ENCODE assay signal across 25 cellular contexts in the genomic region with DNA sequence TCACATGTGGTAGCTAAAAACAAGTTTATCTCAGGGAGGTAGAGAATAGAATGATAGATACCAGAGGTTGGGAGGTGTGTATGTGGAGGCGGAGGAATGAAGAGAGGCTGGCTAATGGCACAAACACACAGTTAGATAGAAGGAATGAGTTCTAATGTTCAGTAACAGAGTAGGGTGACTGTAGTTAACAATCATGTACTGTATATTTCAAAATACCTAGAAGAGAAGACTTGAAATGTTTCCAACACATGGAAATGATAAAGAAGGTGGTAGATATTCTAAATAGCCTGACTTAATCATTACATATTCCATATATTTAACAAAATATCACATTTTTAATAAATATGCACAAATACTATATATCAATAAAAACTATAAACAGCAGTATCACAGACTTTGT. TPM values are rescaled to one million over a fixed set of nuclear protein-coding genes. Genes with fewer than 3 reads are reported as not detected.
"Had no signal": no experiment of that assay in that cellular context is flagged by ENCODE, and none has a peak within 500 bp of the region (broad histone marks: within the 10 kb centered on the region; RNA-seq: fewer than 3 reads in every experiment).

No MANE protein-coding gene starts in this region.

- H3K4me3 ChIP-seq: body of pancreas, MG63 had no signal

- ATAC-seq: activated T-cell treated with anti-CD3 and anti-CD28 coated beads, Interleukin-2, amount 50 U/mL, for 72 hours; body of pancreas had no signal

- H3K9me3 ChIP-seq: body of pancreas had no signal

- DNase-seq: activated CD4-positive, alpha-beta memory T cell treated with anti-CD3 and anti-CD28 coated beads, Interleukin-2, amount 10 ng/mL, durations not matched to agents 7 days and 5 days; activated CD4-positive, alpha-beta T cell treated with anti-CD3 and anti-CD28 coated beads, Interleukin-2, amount 50 U/mL, for 1 hour; activated CD4-positive, CD25-positive, alpha-beta regulatory T cell; activated CD8-positive, alpha-beta memory T cell treated with anti-CD3 and anti-CD28 coated beads, Interleukin-2, amount 50 U/mL, for 4 hours; activated gamma-delta T cell treated with Interleukin-2 at 50 U/mL for 16 hours; activated naive CD4-positive, alpha-beta T cell treated with anti-CD3 and anti-CD28 coated beads, Interleukin-2, amount 50 U/mL, for 16 hours; activated naive CD8-positive, alpha-beta T cell treated with anti-CD3 and anti-CD28 coated beads, Interleukin-2, amount 10 ng/mL, durations not matched to agents 7 days and 5 days; activated T-cell treated with anti-CD3 and anti-CD28 coated beads, Interleukin-2, amount 50 U/mL, for 72 hours; aorta; body of pancreas; central memory CD4-positive, alpha-beta T cell; MG63; MV-4-11; NCI-H1092 treated with DMSO at 0.1 percent for 48 hours; NCI-H1417 treated with DMSO at 0.1 percent for 48 hours; NCI-H1694 treated with DMSO at 0.1 percent for 48 hours; NCI-H2029 treated with DMSO at 0.1 percent for 48 hours; NCI-H510A treated with DMSO at 0.1 percent for 48 hours; PC-3; SHP77 treated with DMSO at 0.1 percent for 48 hours; T-helper 1 cell had no signal

- H3K36me3 ChIP-seq: MG63 had no signal

- H3K4me1 ChIP-seq: body of pancreas had no signal

- H3K27ac ChIP-seq: body of pancreas, VCaP had no signal

- H3K27me3 ChIP-seq: body of pancreas, MG63 had no signal

RNA-seq across cellular contexts. Expression of a gene that starts 8.9 kb away (rescaled TPM):
- total RNA-seq: activated T-cell treated with anti-CD3 and anti-CD28 coated beads, Interleukin-2, amount 50 U/mL, for 72 hours; activated T-helper 2 cell treated with anti-CD3 and anti-CD28 coated beads, Interferon-gamma antibody, Interleukin-2, Interleukin-4, amounts not matched to agents 10 μg/mL and 5 μg/mL and 100 μg/mL, durations not matched to agents 14 hours and 24 hours and 36 hours; body of pancreas; bronchial epithelial cell; PC-3; T-helper 2 cell treated with Interferon-gamma antibody and Interleukin-4, amounts not matched to agents 100 ng/mL and 5 ng/mL, for 36 hours had no signal
- polyA plus RNA-seq: aorta had no signal
